In genomic region chr16:75456971-75457370, GRCh38 we compare ENCODE assay signal across 1 cellular context.
TF ChIP-seq lines count a peak whose summit lies in the region.

No MANE protein-coding gene starts in this region.

TF ChIP-seq in SK-N-SH, 30 proteins besides CTCF, POLR2A, EP300 and RAD21 (continued from another document):
- no peak for TF ChIP-seq MEF2A (IDR thresholded peaks at IDR 0.05; ENCODE audit: borderline replicate concordance, low read depth)
- TF ChIP-seq REST (IDR thresholded peaks at IDR 0.05; ENCODE audit: low read depth, low read length) = no peak
- no peak for TF ChIP-seq NFIC (IDR thresholded peaks at IDR 0.05; ENCODE audit: borderline replicate concordance)
- no peak for TF ChIP-seq POLR2AphosphoS5 (IDR thresholded peaks at IDR 0.05; ENCODE audit: low read depth, low read length)
- TF ChIP-seq EZH2phosphoT487 (IDR thresholded peaks at IDR 0.05; ENCODE audit: borderline replicate concordance, low read depth) = no peak
TF ChIP-seq in SK-N-SH: peak in this region for 3.
